In genomic region chr2:33486544-33486943, GRCh38 we compare ENCODE assay signal across 25 cellular contexts.
"Had no signal": no experiment of that assay in that cellular context is flagged by ENCODE, and none has a peak within 500 bp of the region (broad histone marks: within the 10 kb centered on the region; RNA-seq: fewer than 3 reads in every experiment).

No MANE protein-coding gene starts in this region.

- ATAC-seq: esophagus mucosa; gastrocnemius medialis; left ventricle myocardium superior; lower lobe of right lung; naive thymus-derived CD4-positive, alpha-beta T cell; psoas muscle; right cardiac atrium; stimulated activated naive B cell treated with anti-CD40 and anti-IgM and Interleukin-4, amounts not matched to agents 10 μg/mL and 1 μg/mL and 100 μg/mL, for 72 hours had no signal

- H3K4me3 Mint-ChIP-seq: dendritic cell treated with granulocyte-macrophage colony-stimulating factor and Interleukin-4, amounts not matched to agents 40 ng/mL and 50 ng/mL, for 4 days; endodermal cell; naive thymus-derived CD4-positive, alpha-beta T cell; nephron; neural progenitor cell; stimulated activated naive CD8-positive, alpha-beta T cell treated with anti-CD3 and anti-CD28 coated beads, Interleukin-15, Interleukin-2, amounts not matched to agents 100 ng/mL and 50 ng/mL, for 24 hours had no signal

- H3K4me2 ChIP-seq: neural progenitor cell had no signal

- H3K9ac ChIP-seq: neural progenitor cell had no signal

- H3K9me3 ChIP-seq: colonic mucosa, lower lobe of right lung, vagina had no signal

- H3K27ac Mint-ChIP-seq: dendritic cell treated with granulocyte-macrophage colony-stimulating factor and Interleukin-4, amounts not matched to agents 40 ng/mL and 50 ng/mL, for 4 days; endodermal cell; naive thymus-derived CD4-positive, alpha-beta T cell; nephron; neural progenitor cell; stimulated activated naive CD8-positive, alpha-beta T cell treated with anti-CD3 and anti-CD28 coated beads, Interleukin-15, Interleukin-2, amounts not matched to agents 100 ng/mL and 50 ng/mL, for 24 hours had no signal

- H3K36me3 ChIP-seq: colonic mucosa, gastrocnemius medialis, lower lobe of right lung, neural progenitor cell, vagina had no signal

- H3K27ac ChIP-seq: colonic mucosa, epithelial cell of prostate, gastrocnemius medialis, lower lobe of right lung, neural progenitor cell, psoas muscle, skin epidermis, vagina had no signal

- H3K27me3 Mint-ChIP-seq: dendritic cell treated with granulocyte-macrophage colony-stimulating factor and Interleukin-4, amounts not matched to agents 40 ng/mL and 50 ng/mL, for 4 days; stimulated activated naive B cell treated with anti-CD40 and anti-IgM and Interleukin-4, amounts not matched to agents 10 μg/mL and 1 μg/mL and 100 μg/mL, for 72 hours had no signal

- H3K27me3 ChIP-seq: colonic mucosa, gastrocnemius medialis, neural progenitor cell, spleen, vagina had no signal

- H3K4me3 ChIP-seq: colonic mucosa, gastrocnemius medialis, lower lobe of right lung, neural progenitor cell, psoas muscle, skin epidermis, spleen, vagina had no signal

- DNase-seq: colonic mucosa; effector CD8-positive, alpha-beta T cell; endodermal cell; foreskin fibroblast; gastrocnemius medialis; head of caudate nucleus; left ventricle myocardium superior; lower lobe of right lung; naive thymus-derived CD4-positive, alpha-beta T cell; posterior cingulate gyrus; psoas muscle; right cardiac atrium; spleen; stimulated activated CD4-positive, alpha-beta T cell treated with anti-CD3 and anti-CD28 coated beads, Interleukin-4, amount 100 ng/mL, for 4 hours; stimulated activated naive B cell treated with anti-CD40 and anti-IgM and Interleukin-4, amounts not matched to agents 10 μg/mL and 1 μg/mL and 100 μg/mL, for 72 hours; trophoblast cell had no signal

- FAIRE-seq: keratinocyte had no signal

- H2AFZ ChIP-seq: neural progenitor cell had no signal

- H3K4me1 ChIP-seq: colonic mucosa, neural progenitor cell, vagina had no signal

- H3K4me1 Mint-ChIP-seq: endodermal cell, neural progenitor cell had no signal

- H3K36me3 Mint-ChIP-seq: neural progenitor cell had no signal
